11 cellular contexts compared by ENCODE assay signal in the genomic region with DNA sequence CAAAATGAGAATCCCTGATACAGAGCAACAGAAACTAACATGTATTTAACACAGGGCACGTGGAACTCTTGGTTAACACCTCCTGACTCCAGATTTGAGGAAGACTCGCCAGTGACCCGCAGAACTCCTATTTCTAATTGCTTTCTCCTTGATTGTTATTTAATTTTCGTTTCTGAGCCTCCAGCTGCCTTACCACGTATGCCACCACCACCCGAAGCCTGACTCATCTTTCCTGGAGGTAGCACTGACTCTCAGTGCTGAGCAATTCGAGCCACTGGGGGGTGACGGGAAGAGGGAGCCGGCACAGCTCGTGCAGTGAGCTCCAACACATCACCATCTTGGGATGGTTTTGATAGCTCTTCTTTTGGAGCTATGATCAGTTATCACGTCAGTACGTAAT.
A peak's percentile ranks its signal among the peaks of the same experiment; 100 is the strongest.
DNase-seq lines count a peak whose midpoint lies in the region; ATAC-seq and TF ChIP-seq lines count a peak whose summit lies in the region.
"Had no signal": no experiment of that assay in that cellular context is flagged by ENCODE, and none has a peak within 500 bp of the region (broad histone marks: within the 10 kb centered on the region; RNA-seq: fewer than 3 reads in every experiment).

No MANE protein-coding gene starts in this region.

- no peak overlapping the region for H3K4me3 ChIP-seq in smooth muscle cell
- H3K4me3 ChIP-seq: prostate gland, transverse colon had no signal

- H3K27ac Mint-ChIP-seq in activated CD8-positive, alpha-beta memory T cell treated with anti-CD3 and anti-CD28 coated beads, Interleukin-2, amount 10 ng/mL, durations not matched to agents 7 days and 5 days: peak overlapping the region; percentile 26

- peak; percentile 27 for TF ChIP-seq CTCF in foreskin keratinocyte (conservative IDR thresholded peaks at IDR 0.05)
- TF ChIP-seq CTCF in smooth muscle cell (IDR thresholded peaks at IDR 0.05; ENCODE audit: borderline replicate concordance, insufficient read depth, poor library complexity, severe bottlenecking): no peak

- DNase-seq in activated CD8-positive, alpha-beta memory T cell treated with anti-CD3 and anti-CD28 coated beads, Interleukin-2, amount 10 ng/mL, durations not matched to agents 7 days and 5 days: peak; percentile 58
- no peak for DNase-seq in activated CD8-positive, alpha-beta memory T cell treated with anti-CD3 and anti-CD28 coated beads for 24 hours
- DNase-seq in MV-4-11 (lab: John Stamatoyannopoulos, UW) (peak; percentile 63), foreskin keratinocyte (peak; percentile 9 to 44), smooth muscle cell (lab: John Stamatoyannopoulos, UW; ENCODE audit: unreplicated experiment) (no peak), globus pallidus (ENCODE audit: low spot score) (no peak), T-helper 9 cell (no peak)
- DNase-seq: transverse colon had no signal

- no peaks in the 10 kb centered on the region for H3K36me3 ChIP-seq in smooth muscle cell (ENCODE audit: low read depth)
- H3K36me3 ChIP-seq: prostate gland, transverse colon had no signal

- no peaks in the 10 kb centered on the region for H3F3A ChIP-seq in smooth muscle cell (ENCODE audit: low read depth)

- peaks cover 19% of the 10 kb centered on the region for H3K4me1 Mint-ChIP-seq in activated CD8-positive, alpha-beta memory T cell treated with anti-CD3 and anti-CD28 coated beads, Interleukin-2, amount 10 ng/mL, durations not matched to agents 7 days and 5 days

- peak; percentile 65 for ATAC-seq in activated CD8-positive, alpha-beta memory T cell treated with anti-CD3 and anti-CD28 coated beads, Interleukin-2, amount 10 ng/mL, durations not matched to agents 7 days and 5 days
- peak; percentile 96 for ATAC-seq in foreskin keratinocyte
- ATAC-seq in HG03025 (IDR thresholded peaks at IDR 0.05; ENCODE audit: low FRiP score, unreplicated experiment): no peak

- peak overlapping the region; percentile 15 for H3K4me3 Mint-ChIP-seq in activated CD8-positive, alpha-beta memory T cell treated with anti-CD3 and anti-CD28 coated beads, Interleukin-2, amount 10 ng/mL, durations not matched to agents 7 days and 5 days

- whole genome bisulfite sequencing in smooth muscle cell (ENCODE audit: low lambda C conversion rate): 53% methylated on average over 12 of the region's 12 CpGs

- H3K79me2 ChIP-seq in smooth muscle cell (ENCODE audit: low read depth): no peaks in the 10 kb centered on the region

- peak overlapping the region; percentile 13 for H3K4me2 ChIP-seq in smooth muscle cell
- H3K4me2 ChIP-seq: KMS-11 had no signal

- H3K4me1 ChIP-seq in foreskin keratinocyte: no peaks in the 10 kb centered on the region
- H3K4me1 ChIP-seq in smooth muscle cell (ENCODE audit: low read depth): no peaks in the 10 kb centered on the region
- H3K4me1 ChIP-seq: prostate gland had no signal

- H3K36me3 Mint-ChIP-seq in activated CD8-positive, alpha-beta memory T cell treated with anti-CD3 and anti-CD28 coated beads, Interleukin-2, amount 10 ng/mL, durations not matched to agents 7 days and 5 days: no peaks in the 10 kb centered on the region

- no peaks in the 10 kb centered on the region for H4K20me1 ChIP-seq in smooth muscle cell (ENCODE audit: low read depth)

- H3K27ac ChIP-seq in foreskin keratinocyte: no peak overlapping the region
- H3K27ac ChIP-seq in smooth muscle cell (ENCODE audit: low read depth): no peak overlapping the region
- H3K27ac ChIP-seq: KMS-11, prostate gland, transverse colon had no signal

- CTCF ChIA-PET in activated CD8-positive, alpha-beta memory T cell treated with anti-CD3 and anti-CD28 coated beads, Interleukin-2, amount 10 ng/mL, durations not matched to agents 7 days and 5 days (lab: Charles Lee): interaction anchor here (0.6 kb wide), 1 partner anchor 635 kb away, joined by 3 read pairs; no protein-coding TSS in a partner anchor

- H3K9me3 Mint-ChIP-seq in activated CD8-positive, alpha-beta memory T cell treated with anti-CD3 and anti-CD28 coated beads, Interleukin-2, amount 10 ng/mL, durations not matched to agents 7 days and 5 days (ENCODE audit: low read depth): peaks cover 3% of the 10 kb centered on the region

- peaks cover 8% of the 10 kb centered on the region for H3K27me3 Mint-ChIP-seq in activated CD8-positive, alpha-beta memory T cell treated with anti-CD3 and anti-CD28 coated beads, Interleukin-2, amount 10 ng/mL, durations not matched to agents 7 days and 5 days

- H3K27me3 ChIP-seq in foreskin keratinocyte (no peaks in the 10 kb centered on the region), smooth muscle cell (ENCODE audit: low read depth) (peaks cover 5% of the 10 kb centered on the region)
- H3K27me3 ChIP-seq: transverse colon had no signal

- H2AFZ ChIP-seq in smooth muscle cell (ENCODE audit: low read depth): no peak overlapping the region

- H3K9ac ChIP-seq in smooth muscle cell (ENCODE audit: low read depth): no peak overlapping the region
- H3K9ac ChIP-seq: KMS-11 had no signal

- no peaks in the 10 kb centered on the region for H3K9me3 ChIP-seq in smooth muscle cell (replicated peaks; ENCODE audit: low read depth)
- H3K9me3 ChIP-seq: prostate gland had no signal

Comparison
In these comparisons a context has a peak if more than half of its experiments do, and no peak if none do; other contexts are left out.
1. DNase-seq: peak in activated CD8-positive, alpha-beta memory T cell treated with anti-CD3 and anti-CD28 coated beads, Interleukin-2, amount 10 ng/mL, durations not matched to agents 7 days and 5 days (single experiment), MV-4-11 (single experiment) and foreskin keratinocyte (2 of 2); none in activated CD8-positive, alpha-beta memory T cell treated with anti-CD3 and anti-CD28 coated beads for 24 hours (single experiment), smooth muscle cell (single experiment), globus pallidus (single experiment) and T-helper 9 cell (single experiment).